Comparison of ENCODE assay signal across 1 cellular context in the genomic region with DNA sequence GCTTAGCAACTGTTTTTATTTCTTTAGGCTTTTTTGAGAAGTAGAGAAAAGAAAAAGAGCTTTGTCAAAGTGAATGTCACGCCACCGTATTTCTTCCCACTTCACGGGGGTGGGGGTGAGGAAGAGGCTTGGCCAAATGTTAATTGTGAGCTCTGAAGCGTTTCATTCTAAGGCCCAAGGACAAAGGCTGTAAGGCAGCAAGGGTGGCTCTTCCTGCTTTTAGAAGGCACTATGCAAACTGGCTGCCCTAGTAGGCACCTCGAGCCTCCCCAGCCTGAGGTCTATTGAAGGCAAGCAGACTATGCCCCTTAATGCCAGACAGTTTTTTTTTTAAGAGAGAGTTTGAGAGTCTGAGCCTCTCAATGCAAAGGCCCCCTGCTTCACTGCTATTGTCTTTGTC.
TF ChIP-seq lines count a peak whose summit lies in the region.

No MANE protein-coding gene starts in this region.

TF ChIP-seq in GM23338, 12 proteins besides CTCF, POLR2A, EP300 and RAD21 (continued from another document):
- TF ChIP-seq, protein P1, sequence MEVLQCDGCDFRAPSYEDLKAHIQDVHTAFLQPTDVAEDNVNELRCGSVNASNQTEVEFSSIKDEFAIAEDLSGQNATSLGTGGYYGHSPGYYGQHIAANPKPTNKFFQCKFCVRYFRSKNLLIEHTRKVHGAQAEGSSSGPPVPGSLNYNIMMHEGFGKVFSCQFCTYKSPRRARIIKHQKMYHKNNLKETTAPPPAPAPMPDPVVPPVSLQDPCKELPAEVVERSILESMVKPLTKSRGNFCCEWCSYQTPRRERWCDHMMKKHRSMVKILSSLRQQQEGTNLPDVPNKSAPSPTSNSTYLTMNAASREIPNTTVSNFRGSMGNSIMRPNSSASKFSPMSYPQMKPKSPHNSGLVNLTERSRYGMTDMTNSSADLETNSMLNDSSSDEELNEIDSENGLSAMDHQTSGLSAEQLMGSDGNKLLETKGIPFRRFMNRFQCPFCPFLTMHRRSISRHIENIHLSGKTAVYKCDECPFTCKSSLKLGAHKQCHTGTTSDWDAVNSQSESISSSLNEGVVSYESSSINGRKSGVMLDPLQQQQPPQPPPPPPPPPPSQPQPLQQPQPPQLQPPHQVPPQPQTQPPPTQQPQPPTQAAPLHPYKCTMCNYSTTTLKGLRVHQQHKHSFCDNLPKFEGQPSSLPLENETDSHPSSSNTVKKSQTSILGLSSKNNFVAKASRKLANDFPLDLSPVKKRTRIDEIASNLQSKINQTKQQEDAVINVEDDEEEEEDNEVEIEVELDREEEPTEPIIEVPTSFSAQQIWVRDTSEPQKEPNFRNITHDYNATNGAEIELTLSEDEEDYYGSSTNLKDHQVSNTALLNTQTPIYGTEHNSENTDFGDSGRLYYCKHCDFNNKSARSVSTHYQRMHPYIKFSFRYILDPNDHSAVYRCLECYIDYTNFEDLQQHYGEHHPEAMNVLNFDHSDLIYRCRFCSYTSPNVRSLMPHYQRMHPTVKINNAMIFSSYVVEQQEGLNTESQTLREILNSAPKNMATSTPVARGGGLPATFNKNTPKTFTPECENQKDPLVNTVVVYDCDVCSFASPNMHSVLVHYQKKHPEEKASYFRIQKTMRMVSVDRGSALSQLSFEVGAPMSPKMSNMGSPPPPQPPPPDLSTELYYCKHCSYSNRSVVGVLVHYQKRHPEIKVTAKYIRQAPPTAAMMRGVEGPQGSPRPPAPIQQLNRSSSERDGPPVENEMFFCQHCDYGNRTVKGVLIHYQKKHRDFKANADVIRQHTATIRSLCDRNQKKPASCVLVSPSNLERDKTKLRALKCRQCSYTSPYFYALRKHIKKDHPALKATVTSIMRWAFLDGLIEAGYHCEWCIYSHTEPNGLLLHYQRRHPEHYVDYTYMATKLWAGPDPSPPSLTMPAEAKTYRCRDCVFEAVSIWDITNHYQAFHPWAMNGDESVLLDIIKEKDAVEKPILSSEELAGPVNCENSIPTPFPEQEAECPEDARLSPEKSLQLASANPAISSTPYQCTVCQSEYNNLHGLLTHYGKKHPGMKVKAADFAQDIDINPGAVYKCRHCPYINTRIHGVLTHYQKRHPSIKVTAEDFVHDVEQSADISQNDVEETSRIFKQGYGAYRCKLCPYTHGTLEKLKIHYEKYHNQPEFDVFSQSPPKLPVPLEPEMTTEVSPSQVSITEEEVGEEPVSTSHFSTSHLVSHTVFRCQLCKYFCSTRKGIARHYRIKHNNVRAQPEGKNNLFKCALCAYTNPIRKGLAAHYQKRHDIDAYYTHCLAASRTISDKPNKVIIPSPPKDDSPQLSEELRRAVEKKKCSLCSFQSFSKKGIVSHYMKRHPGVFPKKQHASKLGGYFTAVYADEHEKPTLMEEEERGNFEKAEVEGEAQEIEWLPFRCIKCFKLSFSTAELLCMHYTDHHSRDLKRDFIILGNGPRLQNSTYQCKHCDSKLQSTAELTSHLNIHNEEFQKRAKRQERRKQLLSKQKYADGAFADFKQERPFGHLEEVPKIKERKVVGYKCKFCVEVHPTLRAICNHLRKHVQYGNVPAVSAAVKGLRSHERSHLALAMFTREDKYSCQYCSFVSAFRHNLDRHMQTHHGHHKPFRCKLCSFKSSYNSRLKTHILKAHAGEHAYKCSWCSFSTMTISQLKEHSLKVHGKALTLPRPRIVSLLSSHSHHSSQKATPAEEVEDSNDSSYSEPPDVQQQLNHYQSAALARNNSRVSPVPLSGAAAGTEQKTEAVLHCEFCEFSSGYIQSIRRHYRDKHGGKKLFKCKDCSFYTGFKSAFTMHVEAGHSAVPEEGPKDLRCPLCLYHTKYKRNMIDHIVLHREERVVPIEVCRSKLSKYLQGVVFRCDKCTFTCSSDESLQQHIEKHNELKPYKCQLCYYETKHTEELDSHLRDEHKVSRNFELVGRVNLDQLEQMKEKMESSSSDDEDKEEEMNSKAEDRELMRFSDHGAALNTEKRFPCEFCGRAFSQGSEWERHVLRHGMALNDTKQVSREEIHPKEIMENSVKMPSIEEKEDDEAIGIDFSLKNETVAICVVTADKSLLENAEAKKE (CRISPR knock-in tag; IDR thresholded peaks at IDR 0.05), result no peak
- no peak for TF ChIP-seq CREB1 (CRISPR knock-in tag; IDR thresholded peaks at IDR 0.05; ENCODE audit: low read depth)
- TF ChIP-seq STAT1 (IDR thresholded peaks at IDR 0.05; ENCODE audit: unreplicated experiment), result no peak
- TF ChIP-seq NANOG (IDR thresholded peaks at IDR 0.05; ENCODE audit: borderline replicate concordance), result no peak
- TF ChIP-seq, protein P2, sequence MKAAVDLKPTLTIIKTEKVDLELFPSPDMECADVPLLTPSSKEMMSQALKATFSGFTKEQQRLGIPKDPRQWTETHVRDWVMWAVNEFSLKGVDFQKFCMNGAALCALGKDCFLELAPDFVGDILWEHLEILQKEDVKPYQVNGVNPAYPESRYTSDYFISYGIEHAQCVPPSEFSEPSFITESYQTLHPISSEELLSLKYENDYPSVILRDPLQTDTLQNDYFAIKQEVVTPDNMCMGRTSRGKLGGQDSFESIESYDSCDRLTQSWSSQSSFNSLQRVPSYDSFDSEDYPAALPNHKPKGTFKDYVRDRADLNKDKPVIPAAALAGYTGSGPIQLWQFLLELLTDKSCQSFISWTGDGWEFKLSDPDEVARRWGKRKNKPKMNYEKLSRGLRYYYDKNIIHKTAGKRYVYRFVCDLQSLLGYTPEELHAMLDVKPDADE (IDR thresholded peaks at IDR 0.05), result no peak
